Comparison of ENCODE assay signal across 33 cellular contexts in genomic region chr5:159475026-159475425, GRCh38.
"Had no signal": no experiment of that assay in that cellular context is flagged by ENCODE, and none has a peak within 500 bp of the region (broad histone marks: within the 10 kb centered on the region; RNA-seq: fewer than 3 reads in every experiment).

No MANE protein-coding gene starts in this region.

- H3K36me3 ChIP-seq: adrenal gland, brain microvascular endothelial cell, breast epithelium had no signal

- H3K9me3 ChIP-seq: adrenal gland, body of pancreas had no signal

- H3K4me3 ChIP-seq: adrenal gland, body of pancreas, breast epithelium had no signal

- ATAC-seq: activated CD8-positive, alpha-beta T cell treated with anti-CD3 and anti-CD28 coated beads for 36 hours; activated naive CD4-positive, alpha-beta T cell treated with anti-CD3 and anti-CD28 coated beads, Interleukin-2, amount 50 U/mL, for 72 hours; activated T-cell treated with anti-CD3 and anti-CD28 coated beads, Interleukin-2, amount 50 U/mL, for 4 hours; activated T-cell treated with anti-CD3 and anti-CD28 coated beads, Interleukin-2, amount 50 U/mL, for 72 hours; activated T-helper 17 cell treated with anti-CD3 and anti-CD28 coated beads, Interleukin-2, amount 50 U/mL, for 72 hours; body of pancreas had no signal

- H3K27ac ChIP-seq: adrenal gland, body of pancreas, brain microvascular endothelial cell, breast epithelium, VCaP had no signal

- FAIRE-seq: astrocyte, TTC549 had no signal

- H3K4me1 ChIP-seq: adrenal gland, body of pancreas, breast epithelium had no signal

- DNase-seq: activated B cell treated with CpG ODN at 0.5 μM for 24 hours; activated CD4-positive, alpha-beta memory T cell treated with anti-CD3 and anti-CD28 coated beads for 36 hours; activated CD4-positive, alpha-beta T cell treated with anti-CD3 and anti-CD28 coated beads for 4 hours; activated CD4-positive, alpha-beta T cell treated with anti-CD3 and anti-CD28 coated beads, Interleukin-2, amount 10 ng/mL, durations not matched to agents 24 days and 14 days; activated CD4-positive, alpha-beta T cell treated with anti-CD3 and anti-CD28 coated beads, Interleukin-2, amount 50 U/mL, for 1 hour; activated CD4-positive, alpha-beta T cell treated with anti-CD3 and anti-CD28 coated beads, Interleukin-2, amount 50 U/mL, for 4 hours; activated CD4-positive, CD25-positive, alpha-beta regulatory T cell treated with anti-CD3 and anti-CD28 coated beads, Interleukin-2, amount 50 U/mL, for 72 hours; activated CD8-positive, alpha-beta memory T cell treated with anti-CD3 and anti-CD28 coated beads, Interleukin-2, amount 50 U/mL, for 4 hours; activated CD8-positive, alpha-beta T cell treated with anti-CD3 and anti-CD28 coated beads for 36 hours; activated effector memory CD4-positive, alpha-beta T cell treated with anti-CD3 and anti-CD28 coated beads, Interleukin-2, amount 50 U/mL, for 16 hours; activated gamma-delta T cell treated with Interleukin-2 at 50 U/mL for 16 hours; activated naive CD4-positive, alpha-beta T cell; activated naive CD4-positive, alpha-beta T cell treated with anti-CD3 and anti-CD28 coated beads for 36 hours; activated naive CD4-positive, alpha-beta T cell treated with anti-CD3 and anti-CD28 coated beads, Interleukin-2, amount 50 U/mL, for 16 hours; activated naive CD8-positive, alpha-beta T cell treated with anti-CD3 and anti-CD28 coated beads for 36 hours; activated T-cell treated with anti-CD3 and anti-CD28 coated beads for 4 hours; activated T-cell treated with anti-CD3 and anti-CD28 coated beads, Interleukin-2, amount 50 U/mL, for 1 hour; activated T-cell treated with anti-CD3 and anti-CD28 coated beads, Interleukin-2, amount 50 U/mL, for 4 hours; activated T-cell treated with anti-CD3 and anti-CD28 coated beads, Interleukin-2, amount 50 U/mL, for 72 hours; adrenal gland; amniotic stem cell; aorta; body of pancreas; brain microvascular endothelial cell; central memory CD4-positive, alpha-beta T cell; T-helper 2 cell; T-helper 9 cell had no signal
